11 cellular contexts compared by ENCODE assay signal in genomic region chr19:35006342-35006998, GRCh38. TPM values are rescaled to one million over a fixed set of nuclear protein-coding genes. Genes with fewer than 3 reads are reported as not detected.
DNase-seq lines count a peak whose midpoint lies in the region; ATAC-seq, FAIRE-seq and TF ChIP-seq lines count a peak whose summit lies in the region.
"Had no signal": no experiment of that assay in that cellular context is flagged by ENCODE, and none has a peak within 500 bp of the region (broad histone marks: within the 10 kb centered on the region; RNA-seq: fewer than 3 reads in every experiment).

No MANE protein-coding gene starts in this region.

- CTCF ChIA-PET in CD4-positive, alpha-beta memory T cell (lab: Charles Lee; ENCODE audit: partially characterized antibody): interaction anchor here (1.0 to 1.4 kb wide), 2 partner anchors 8 to 34 kb away, joined by 3 to 4 read pairs; no protein-coding TSS in a partner anchor

- H3K9me3 Mint-ChIP-seq in CD4-positive, alpha-beta memory T cell: no peaks in the 10 kb centered on the region
- no peaks in the 10 kb centered on the region for H3K9me3 Mint-ChIP-seq in central memory CD8-positive, alpha-beta T cell
- no peaks in the 10 kb centered on the region for H3K9me3 Mint-ChIP-seq in nephron progenitor cell

- POLR2A ChIA-PET in CD4-positive, alpha-beta memory T cell (lab: Charles Lee; ENCODE audit: partially characterized antibody): interaction anchor here (1.2 to 13.7 kb wide), 3 partner anchors 7 to 14 kb away, joined by 3 to 282 read pairs (median 5); partner anchors contain the start of gene GRAMD1A

- H3K36me3 ChIP-seq in CD4-positive, alpha-beta memory T cell (ENCODE audit: insufficient read depth, low read length): peaks cover 33% of the 10 kb centered on the region

- ATAC-seq in central memory CD8-positive, alpha-beta T cell (replicated peaks; ENCODE audit: extremely low read depth, poor library complexity, severe bottlenecking): no peak
- no peak for ATAC-seq in GM19035 (IDR thresholded peaks at IDR 0.05; ENCODE audit: unreplicated experiment)
- ATAC-seq in GM18502 (IDR thresholded peaks at IDR 0.05; ENCODE audit: poor library complexity, unreplicated experiment): no peak

- H3K4me1 Mint-ChIP-seq in CD4-positive, alpha-beta memory T cell: peaks cover 41 to 78% (median 54%) of the 10 kb centered on the region in 4 donors
- H3K4me1 Mint-ChIP-seq in central memory CD8-positive, alpha-beta T cell: peaks cover 63% of the 10 kb centered on the region
- H3K4me1 Mint-ChIP-seq in nephron progenitor cell: peaks cover 31% of the 10 kb centered on the region

- H3K27me3 Mint-ChIP-seq in CD4-positive, alpha-beta memory T cell: no peaks in the 10 kb centered on the region
- H3K27me3 Mint-ChIP-seq in central memory CD8-positive, alpha-beta T cell: no peaks in the 10 kb centered on the region
- no peaks in the 10 kb centered on the region for H3K27me3 Mint-ChIP-seq in nephron progenitor cell (ENCODE audit: low read depth, poor library complexity)

- DNase-seq in CD4-positive, alpha-beta memory T cell: no peak
- DNase-seq in HTR-8/SVneo (ENCODE audit: insufficient read length, low spot score): no peak
- no peak for DNase-seq in central memory CD8-positive, alpha-beta T cell (ENCODE audit: low spot score in 2 of 2)
- DNase-seq in nephron progenitor cell: no peak
- DNase-seq in NCI-H1436 (lab: John Stamatoyannopoulos, UW): no peak
- DNase-seq in NCI-H187 treated with DMSO at 0.1 percent for 48 hours (lab: John Stamatoyannopoulos, UW): no peak
- DNase-seq: H7 had no signal

- no peak overlapping the region for H3K4me3 ChIP-seq in CD4-positive, alpha-beta memory T cell (ENCODE audit: low read length in 2 of 2)

- H3K27me3 ChIP-seq in CD4-positive, alpha-beta memory T cell (ENCODE audit: insufficient read depth, low read length): no peaks in the 10 kb centered on the region

- peaks cover 64% of the 10 kb centered on the region for H3K4me1 ChIP-seq in CD4-positive, alpha-beta memory T cell (ENCODE audit: insufficient read depth, low read length)

- no peak overlapping the region for H3K4me3 Mint-ChIP-seq in CD4-positive, alpha-beta memory T cell
- H3K4me3 Mint-ChIP-seq in central memory CD8-positive, alpha-beta T cell: no peak overlapping the region
- H3K4me3 Mint-ChIP-seq in nephron progenitor cell: no peak overlapping the region

- no peak for TF ChIP-seq CTCF in nephron progenitor cell (IDR thresholded peaks at IDR 0.05)

- peaks cover 10 to 50% of the 10 kb centered on the region in 2 donors for H3K36me3 Mint-ChIP-seq in CD4-positive, alpha-beta memory T cell
- peaks cover 27% of the 10 kb centered on the region for H3K36me3 Mint-ChIP-seq in central memory CD8-positive, alpha-beta T cell (ENCODE audit: insufficient read depth)
- H3K36me3 Mint-ChIP-seq in nephron progenitor cell (ENCODE audit: low read depth): peaks cover 28% of the 10 kb centered on the region

- intact Hi-C loops in CD4-positive, alpha-beta memory T cell (cut with micrococcal nuclease): no loop called here

- peak; percentile 77 for FAIRE-seq in HTR-8/SVneo (lab: Jason Lieb, UNC)

- peak overlapping the region in 6 of 7 donors; percentile 60 to 96 (median 75) for H3K27ac Mint-ChIP-seq in CD4-positive, alpha-beta memory T cell
- H3K27ac Mint-ChIP-seq in central memory CD8-positive, alpha-beta T cell (ENCODE audit: low read depth): peak overlapping the region; percentile 82
- H3K27ac Mint-ChIP-seq in nephron progenitor cell: peak overlapping the region; percentile 48

- no peak overlapping the region for H3K27ac ChIP-seq in CD4-positive, alpha-beta memory T cell (ENCODE audit: low read depth, low read length)

- no peaks in the 10 kb centered on the region for H3K9me3 ChIP-seq in CD4-positive, alpha-beta memory T cell (ENCODE audit: control insufficient read depth in 1 of 2, low read length in 2 of 2)

RNA-seq across cellular contexts. Expression of gene GRAMD1A, which starts 6.3 kb away (rescaled TPM):
- 100 to 1,000 TPM; 205 to 221 TPM for total RNA-seq in CD4-positive, alpha-beta memory T cell
- 10 to 100 TPM; 16.3 to 55.4 TPM for polyA plus RNA-seq in CD4-positive, alpha-beta memory T cell

RNA-seq across cellular contexts. Expression of gene SCN1B, which starts 23.8 kb away (rescaled TPM):
- total RNA-seq in CD4-positive, alpha-beta memory T cell: 1 to 10 TPM; 1.4 to 1.5 TPM
- under 1 TPM in 1 of 2 donors, not detected in 1; 0.64 TPM for polyA plus RNA-seq in CD4-positive, alpha-beta memory T cell

RNA-seq across cellular contexts. Expression of gene HPN, which starts 35.1 kb away (rescaled TPM):
- total RNA-seq in CD4-positive, alpha-beta memory T cell: under 1 TPM in 1 of 2 experiments, not detected in 1; 0.15 TPM
- under 1 TPM in 1 of 2 donors, not detected in 1; 0.57 TPM for polyA plus RNA-seq in CD4-positive, alpha-beta memory T cell
- total RNA-seq: M059J, SK-MEL-5 had no signal

RNA-seq across cellular contexts. Expression of gene ZNF792, which starts 42.4 kb away (rescaled TPM):
- 10 to 100 TPM; 33.9 to 34.7 TPM for total RNA-seq in CD4-positive, alpha-beta memory T cell
- 10 to 100 TPM; 10.1 to 23.9 TPM for polyA plus RNA-seq in CD4-positive, alpha-beta memory T cell
